ENCODE assay signal across 9 cellular contexts in the genomic region with DNA sequence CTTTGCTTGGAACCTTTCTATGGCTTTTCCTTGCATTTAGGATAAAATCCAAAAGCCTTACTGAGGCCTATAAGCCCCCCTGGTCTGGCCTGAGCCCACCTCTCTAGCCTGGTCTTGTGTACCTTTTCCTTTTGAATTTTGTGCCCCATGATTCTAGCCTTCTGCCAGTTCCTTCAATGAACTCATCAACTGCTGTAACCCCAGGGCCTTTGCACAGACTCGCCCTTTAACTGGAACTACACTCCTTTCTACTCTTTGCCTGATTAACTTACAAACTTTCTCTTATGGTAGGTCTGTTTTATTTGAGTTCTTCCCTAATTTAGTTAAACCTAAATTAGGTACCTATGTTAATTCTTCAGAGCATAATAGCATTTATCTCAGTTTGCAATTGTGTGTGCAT. TPM values are rescaled to one million over a fixed set of nuclear protein-coding genes. Genes with fewer than 3 reads are reported as not detected.
A peak's percentile ranks its signal among the peaks of the same experiment; 100 is the strongest.
DNase-seq lines count a peak whose midpoint lies in the region; ATAC-seq and TF ChIP-seq lines count a peak whose summit lies in the region.
"Had no signal": no experiment of that assay in that cellular context is flagged by ENCODE, and none has a peak within 500 bp of the region (broad histone marks: within the 10 kb centered on the region; RNA-seq: fewer than 3 reads in every experiment).

No MANE protein-coding gene starts in this region.

- no peaks in the 10 kb centered on the region for H3K9me3 ChIP-seq in muscle layer of duodenum (ENCODE audit: control insufficient read depth in 1 of 2, low read length in 2 of 2)

- H3K4me1 Mint-ChIP-seq in activated naive CD4-positive, alpha-beta T cell treated with anti-CD3 and anti-CD28 coated beads, Interleukin-2, amount 50 U/mL, for 24 hours, result peaks cover 69% of the 10 kb centered on the region
- H3K4me1 Mint-ChIP-seq in type B pancreatic cell (ENCODE audit: unreplicated experiment), result peaks cover 48% of the 10 kb centered on the region

- H3K4me1 ChIP-seq in muscle layer of duodenum (ENCODE audit: control insufficient read depth in 1 of 2, insufficient read depth in 2 of 2, low read length in 2 of 2), result peaks cover 12 to 50% of the 10 kb centered on the region in 2 donors

- no peaks in the 10 kb centered on the region for H3K27me3 ChIP-seq in muscle layer of duodenum (ENCODE audit: low read depth, low read length)

- H3K27me3 Mint-ChIP-seq in activated naive CD4-positive, alpha-beta T cell treated with anti-CD3 and anti-CD28 coated beads, Interleukin-2, amount 50 U/mL, for 24 hours, result no peaks in the 10 kb centered on the region
- H3K27me3 Mint-ChIP-seq in type B pancreatic cell, result no peaks in the 10 kb centered on the region

- DNase-seq in activated naive CD4-positive, alpha-beta T cell treated with Interleukin-2 at 50 U/mL for 16 hours, result no peak
- DNase-seq in type B pancreatic cell (ENCODE audit: extremely low spot score, unreplicated experiment) (no peak), LoVo (ENCODE audit: low spot score) (no peak), NOMO-1 treated with dmso at 0.1 percent for 144 hours (lab: John Stamatoyannopoulos, UW; ENCODE audit: unreplicated experiment) (no peak)
- DNase-seq: activated CD4-positive, alpha-beta T cell treated with anti-CD3 and anti-CD28 coated beads for 48 hours had no signal

- H3K27ac Mint-ChIP-seq in activated naive CD4-positive, alpha-beta T cell treated with anti-CD3 and anti-CD28 coated beads, Interleukin-2, amount 50 U/mL, for 24 hours, result peak overlapping the region; percentile 60
- H3K27ac Mint-ChIP-seq in type B pancreatic cell, result peak overlapping the region; percentile 90

- peak overlapping the region; percentile 79 for H3K4me3 Mint-ChIP-seq in activated naive CD4-positive, alpha-beta T cell treated with anti-CD3 and anti-CD28 coated beads, Interleukin-2, amount 50 U/mL, for 24 hours
- peak overlapping the region; percentile 91 for H3K4me3 Mint-ChIP-seq in type B pancreatic cell

- TF ChIP-seq CTCF in type B pancreatic cell (conservative IDR thresholded peaks at IDR 0.05), result no peak

- H3K36me3 ChIP-seq in muscle layer of duodenum (ENCODE audit: control insufficient read depth in 1 of 2, insufficient read depth in 2 of 2, low read length in 2 of 2), result no peaks in the 10 kb centered on the region

- peak overlapping the region in 1 of 2 donors; percentile 84 for H3K4me3 ChIP-seq in muscle layer of duodenum (ENCODE audit: low read depth in 1 of 2, low read length in 2 of 2)

- peak overlapping the region; percentile 74 for H3K27ac ChIP-seq in adipose tissue (ENCODE audit: low read depth, low read length)
- peak overlapping the region; percentile 88 for H3K27ac ChIP-seq in muscle layer of duodenum (ENCODE audit: low read length)

- ATAC-seq in HG03520 (IDR thresholded peaks at IDR 0.05; ENCODE audit: unreplicated experiment), result no peak

- no peaks in the 10 kb centered on the region for H3K9me3 Mint-ChIP-seq in activated naive CD4-positive, alpha-beta T cell treated with anti-CD3 and anti-CD28 coated beads, Interleukin-2, amount 50 U/mL, for 24 hours
- no peaks in the 10 kb centered on the region for H3K9me3 Mint-ChIP-seq in type B pancreatic cell

- 94 to 100% (median 97%) methylated on average over 1 of the region's 1 CpG for WGBS in adipose tissue, 3 donors

- H3K36me3 Mint-ChIP-seq in activated naive CD4-positive, alpha-beta T cell treated with anti-CD3 and anti-CD28 coated beads, Interleukin-2, amount 50 U/mL, for 24 hours, result peaks cover 6% of the 10 kb centered on the region
- H3K36me3 Mint-ChIP-seq in type B pancreatic cell, result peaks cover 5% of the 10 kb centered on the region

RNA-seq across cellular contexts. Expression of gene GJD3, which starts 24.2 kb away (rescaled TPM):
- 1 to 10 TPM in 1 of 3 donors, under 1 TPM in 1, not detected in 1; 0.78 to 1.0 TPM for polyA plus RNA-seq in adipose tissue
- 0.36 and 0.43 TPM in 2 replicates for total RNA-seq in type B pancreatic cell (ENCODE audit: low replicate concordance)

RNA-seq across cellular contexts. Expression of gene RARA, which starts 31.3 kb away (rescaled TPM):
- 10 to 100 TPM in 2 of 3 donors, 1 to 10 TPM in 1; 7.8 to 54.3 (median 44.0) TPM for polyA plus RNA-seq in adipose tissue
- total RNA-seq in type B pancreatic cell (ENCODE audit: low replicate concordance), result 23.8 and 34.3 TPM in 2 replicates

RNA-seq across cellular contexts. Expression of gene CDC6, which starts 52.6 kb away (rescaled TPM):
- polyA plus RNA-seq in adipose tissue, result 1 to 10 TPM; 1.1 to 3.1 (median 1.4) TPM
- 23.2 and 50.3 TPM in 2 replicates for total RNA-seq in type B pancreatic cell (ENCODE audit: low replicate concordance)
